ENCODE assay signal across 9 cellular contexts in genomic region chr1:165799387-165799786, GRCh38.
"Had no signal": no experiment of that assay in that cellular context is flagged by ENCODE, and none has a peak within 500 bp of the region (broad histone marks: within the 10 kb centered on the region; RNA-seq: fewer than 3 reads in every experiment).

No MANE protein-coding gene starts in this region.

- H3K4me1 Mint-ChIP-seq: H9, IgD-negative memory B cell had no signal

- ATAC-seq: GM23338, HepG2 had no signal

- H3K4me2 ChIP-seq: GM23338 had no signal

- H3K27ac Mint-ChIP-seq: GM23338, HFFc6, IgD-negative memory B cell had no signal

- FAIRE-seq: H1, H54, HepG2 had no signal

- H3K4me3 Mint-ChIP-seq: GM23338, H9, HFFc6, IgD-negative memory B cell had no signal

- H3K4me3 ChIP-seq: GM23338 had no signal

- H2AFZ ChIP-seq: GM23338 had no signal

- DNase-seq: H9, HCEC 1CT, HFFc6, KG1 had no signal
